21 cellular contexts compared by ENCODE assay signal in the genomic region with DNA sequence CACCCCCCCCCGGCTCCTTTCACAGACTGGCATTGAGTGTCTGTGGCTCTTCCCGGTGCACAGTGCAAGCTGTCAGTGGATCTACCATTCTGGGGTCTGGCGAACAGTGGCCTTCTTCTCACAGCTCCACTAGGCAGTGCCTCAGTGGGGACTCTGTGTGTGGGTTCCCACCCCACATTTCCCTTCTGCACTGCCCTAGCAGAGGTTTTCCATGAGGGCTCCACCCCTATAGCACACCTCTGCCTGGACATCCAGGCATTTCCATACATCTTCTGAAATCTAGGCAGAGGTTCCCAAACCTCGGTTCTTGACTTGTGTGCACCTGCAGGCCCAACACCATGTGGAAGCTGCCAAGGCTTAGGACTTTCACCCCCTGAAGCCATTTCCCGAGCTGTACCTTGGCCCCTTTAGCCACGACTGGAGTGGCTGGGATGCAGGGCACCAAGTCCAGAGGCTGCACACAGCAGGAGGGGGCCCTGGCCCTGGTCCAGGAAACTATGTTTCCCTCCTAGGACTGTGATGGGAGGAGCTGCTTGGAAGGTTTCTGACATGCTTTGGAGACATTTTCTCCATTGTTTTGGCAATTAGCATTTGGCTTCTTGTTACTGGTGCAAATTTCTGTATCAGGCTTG.
"Had no signal": no experiment of that assay in that cellular context is flagged by ENCODE, and none has a peak within 500 bp of the region (broad histone marks: within the 10 kb centered on the region; RNA-seq: fewer than 3 reads in every experiment).

No MANE protein-coding gene starts in this region.

- H3K27ac Mint-ChIP-seq: activated CD4-positive, alpha-beta memory T cell treated with anti-CD3 and anti-CD28 coated beads, Interleukin-2, amount 10 ng/mL, durations not matched to agents 7 days and 5 days; activated naive CD4-positive, alpha-beta T cell treated with anti-CD3 and anti-CD28 coated beads, Interleukin-2, amount 10 ng/mL, durations not matched to agents 7 days and 5 days; activated naive CD8-positive, alpha-beta T cell treated with anti-CD3 and anti-CD28 coated beads for 36 hours; activated T-helper 17 cell treated with anti-CD3 and anti-CD28 coated beads, Interleukin-2, amount 50 U/mL, for 72 hours; T-helper 17 cell had no signal

- H3K27ac ChIP-seq: brain microvascular endothelial cell, cardiac muscle cell had no signal

- H3K4me1 Mint-ChIP-seq: activated CD4-positive, alpha-beta memory T cell treated with anti-CD3 and anti-CD28 coated beads, Interleukin-2, amount 10 ng/mL, durations not matched to agents 7 days and 5 days had no signal

- H3K4me3 Mint-ChIP-seq: activated CD4-positive, alpha-beta memory T cell treated with anti-CD3 and anti-CD28 coated beads, Interleukin-2, amount 10 ng/mL, durations not matched to agents 7 days and 5 days; activated naive CD4-positive, alpha-beta T cell treated with anti-CD3 and anti-CD28 coated beads, Interleukin-2, amount 10 ng/mL, durations not matched to agents 7 days and 5 days; activated naive CD8-positive, alpha-beta T cell treated with anti-CD3 and anti-CD28 coated beads for 36 hours; activated T-helper 17 cell treated with anti-CD3 and anti-CD28 coated beads, Interleukin-2, amount 50 U/mL, for 72 hours; T-helper 17 cell had no signal

- FAIRE-seq: RCC 7860 had no signal

- DNase-seq: activated CD4-positive, alpha-beta memory T cell treated with anti-CD3 and anti-CD28 coated beads, Interleukin-2, amount 10 ng/mL, durations not matched to agents 7 days and 5 days; activated CD4-positive, alpha-beta T cell treated with anti-CD3 and anti-CD28 coated beads, Interleukin-2, amount 50 U/mL, for 1 hour; activated CD4-positive, CD25-positive, alpha-beta regulatory T cell; activated gamma-delta T cell; activated naive CD4-positive, alpha-beta T cell treated with anti-CD3 and anti-CD28 coated beads, Interleukin-2, amount 10 ng/mL, durations not matched to agents 7 days and 5 days; activated naive CD8-positive, alpha-beta T cell treated with anti-CD3 and anti-CD28 coated beads for 36 hours; activated T-cell treated with anti-CD3 and anti-CD28 coated beads for 4 hours; activated T-cell treated with anti-CD3 and anti-CD28 coated beads, Interleukin-2, amount 50 U/mL, for 48 hours; brain microvascular endothelial cell; KG1; NCI-H1092; NCI-H1417; NCI-H2029; NCI-H510A treated with DMSO at 0.1 percent for 48 hours; NCI-H69; SIG-M5; T-helper 17 cell; T-helper 9 cell had no signal

- H3K9me3 Mint-ChIP-seq: activated T-helper 17 cell treated with anti-CD3 and anti-CD28 coated beads, Interleukin-2, amount 50 U/mL, for 72 hours had no signal

- H3K4me3 ChIP-seq: cardiac muscle cell had no signal

- H3K27me3 Mint-ChIP-seq: activated CD4-positive, alpha-beta memory T cell treated with anti-CD3 and anti-CD28 coated beads, Interleukin-2, amount 10 ng/mL, durations not matched to agents 7 days and 5 days; activated naive CD4-positive, alpha-beta T cell treated with anti-CD3 and anti-CD28 coated beads, Interleukin-2, amount 10 ng/mL, durations not matched to agents 7 days and 5 days; activated naive CD8-positive, alpha-beta T cell treated with anti-CD3 and anti-CD28 coated beads for 36 hours; activated T-helper 17 cell treated with anti-CD3 and anti-CD28 coated beads, Interleukin-2, amount 50 U/mL, for 72 hours; T-helper 17 cell had no signal

- H3K27me3 ChIP-seq: brain microvascular endothelial cell, cardiac muscle cell had no signal

- ATAC-seq: activated T-helper 17 cell treated with anti-CD3 and anti-CD28 coated beads, Interleukin-2, amount 50 U/mL, for 72 hours; T-helper 17 cell had no signal
